1 cellular context compared by ENCODE assay signal in genomic region chr20:3732327-3733118, GRCh38.
A peak's percentile ranks its signal among the peaks of the same experiment; 100 is the strongest.
TF ChIP-seq lines count a peak whose summit lies in the region.

TSS of gene HSPA12B (plus strand) at chr20:3732685. CDS start at chr20:3738675, 5,990 bp downstream.

TF ChIP-seq in HepG2, 621 proteins besides CTCF, POLR2A, EP300 and RAD21 (continued from another document):
- TF ChIP-seq MXD3 (CRISPR knock-in tag; IDR thresholded peaks at IDR 0.05) = 0 out of 2 replicates have a peak, but pooled peaks have one; percentile 19
- no peak for TF ChIP-seq PRDM15 (CRISPR knock-in tag; IDR thresholded peaks at IDR 0.05)
- no peak for TF ChIP-seq STAT5B (CRISPR knock-in tag; IDR thresholded peaks at IDR 0.05)
- TF ChIP-seq PLRG1 (conservative IDR thresholded peaks at IDR 0.05) = no peak
- TF ChIP-seq MTF2 (CRISPR knock-in tag; IDR thresholded peaks at IDR 0.05; ENCODE audit: borderline replicate concordance) = 0 out of 2 replicates have a peak, but pooled peaks have one; percentile 31
- no peak for TF ChIP-seq ZNF232 (CRISPR knock-in tag; IDR thresholded peaks at IDR 0.05; ENCODE audit: borderline replicate concordance)
- no peak for TF ChIP-seq PAF1 (CRISPR knock-in tag; IDR thresholded peaks at IDR 0.05)
- TF ChIP-seq FOXM1 (CRISPR knock-in tag; IDR thresholded peaks at IDR 0.05) = no peak
- no peak for TF ChIP-seq NRL (CRISPR knock-in tag; IDR thresholded peaks at IDR 0.05; ENCODE audit: borderline replicate concordance)
- no peak for TF ChIP-seq ZNF503 (CRISPR knock-in tag; IDR thresholded peaks at IDR 0.05)
- TF ChIP-seq ZBTB21 (CRISPR knock-in tag; IDR thresholded peaks at IDR 0.05) = no peak
- no peak for TF ChIP-seq ZNF274 (CRISPR knock-in tag; IDR thresholded peaks at IDR 0.05)
- no peak for TF ChIP-seq IKZF1 (IDR thresholded peaks at IDR 0.05)
- no peak for TF ChIP-seq CREM (IDR thresholded peaks at IDR 0.05)
- 0 out of 2 replicates have a peak, but pooled peaks have one; percentile 2 for TF ChIP-seq CREM (CRISPR knock-in tag; IDR thresholded peaks at IDR 0.05)
- no peak for TF ChIP-seq REL (CRISPR knock-in tag; conservative IDR thresholded peaks at IDR 0.05)
- 0 out of 2 replicates have a peak, but pooled peaks have one; percentile 7 for TF ChIP-seq ZNF574 (CRISPR knock-in tag; IDR thresholded peaks at IDR 0.05)
- TF ChIP-seq TOPORS (CRISPR knock-in tag; IDR thresholded peaks at IDR 0.05) = no peak
- no peak for TF ChIP-seq GZF1 (CRISPR knock-in tag; IDR thresholded peaks at IDR 0.05)
- no peak for TF ChIP-seq KLF15 (CRISPR knock-in tag; IDR thresholded peaks at IDR 0.05; ENCODE audit: borderline replicate concordance)
- 0 out of 2 replicates have a peak, but pooled peaks have one; percentile 18 for TF ChIP-seq ZNF292 (CRISPR knock-in tag; IDR thresholded peaks at IDR 0.05; ENCODE audit: borderline replicate concordance, low read depth)
- TF ChIP-seq ZBTB4 (CRISPR knock-in tag; IDR thresholded peaks at IDR 0.05; ENCODE audit: borderline replicate concordance) = peak; percentile 7; the same call in 1 of the 2 replicates
- TF ChIP-seq HNRNPLL (IDR thresholded peaks at IDR 0.05; ENCODE audit: low read depth, low read length, poor library complexity, severe bottlenecking) = no peak
- no peak for TF ChIP-seq JARID2 (CRISPR knock-in tag; IDR thresholded peaks at IDR 0.05; ENCODE audit: insufficient replicate concordance)
- TF ChIP-seq SNAPC5 (CRISPR knock-in tag; IDR thresholded peaks at IDR 0.05; ENCODE audit: borderline replicate concordance) = no peak
- TF ChIP-seq ZUFSP (CRISPR knock-in tag; IDR thresholded peaks at IDR 0.05; ENCODE audit: borderline replicate concordance) = no peak
- TF ChIP-seq EZH2 (conservative IDR thresholded peaks at IDR 0.05; ENCODE audit: low read depth, low read length) = peak; percentile 82
